29 cellular contexts compared by ENCODE assay signal in the genomic region with DNA sequence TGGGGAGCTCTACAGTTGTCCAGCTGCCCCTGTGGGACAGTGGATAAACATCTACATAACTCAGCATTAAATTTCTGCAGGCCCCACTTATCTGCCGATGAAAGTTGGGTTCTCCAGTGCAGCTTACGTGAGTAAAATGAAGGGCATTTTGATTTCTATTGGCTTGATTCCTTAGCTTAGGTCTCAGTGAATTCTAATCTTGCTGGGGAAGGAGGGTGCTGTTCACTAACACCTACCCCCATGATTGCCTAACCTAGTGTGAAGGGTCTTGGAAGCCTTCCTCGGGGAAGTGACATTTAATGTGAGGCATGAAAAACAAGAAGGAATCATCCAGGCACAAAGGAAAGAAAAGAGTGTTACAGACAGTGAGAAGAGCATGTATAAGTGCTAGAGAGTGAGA.
"Had no signal": no experiment of that assay in that cellular context is flagged by ENCODE, and none has a peak within 500 bp of the region (broad histone marks: within the 10 kb centered on the region; RNA-seq: fewer than 3 reads in every experiment).

No MANE protein-coding gene starts in this region.

- DNase-seq: activated CD4-positive, alpha-beta T cell treated with anti-CD3 and anti-CD28 coated beads, Interleukin-2, amount 10 ng/mL, durations not matched to agents 24 days and 14 days; activated CD4-positive, alpha-beta T cell treated with anti-CD3 and anti-CD28 coated beads, Interleukin-2, amount 50 U/mL, for 4 hours; activated CD8-positive, alpha-beta T cell treated with anti-CD3 and anti-CD28 coated beads for 36 hours; activated effector memory CD4-positive, alpha-beta T cell treated with anti-CD3 and anti-CD28 coated beads, Interleukin-2, amount 50 U/mL, for 16 hours; activated naive CD4-positive, alpha-beta T cell; activated naive CD8-positive, alpha-beta T cell treated with anti-CD3 and anti-CD28 coated beads, Interleukin-2, amount 10 ng/mL, durations not matched to agents 7 days and 5 days; activated T-cell treated with anti-CD3 and anti-CD28 coated beads, Interleukin-2, amount 50 U/mL, for 1 hour; activated T-cell treated with anti-CD3 and anti-CD28 coated beads, Interleukin-2, amount 50 U/mL, for 72 hours; body of pancreas; central memory CD4-positive, alpha-beta T cell; Karpas-422; KBM-7; MG63; NCI-H1048; NCI-H1105 treated with DMSO at 0.1 percent for 48 hours; NCI-H1694; NCI-H1930; NCI-H2081 treated with DMSO at 0.1 percent for 48 hours; NCI-H226; NCI-H446 treated with DMSO at 0.1 percent for 48 hours; SHP77; SJCRH30; T1000; WERI-Rb-1 had no signal

- H3K4me3 ChIP-seq: body of pancreas, MG63, SJCRH30, SK-N-MC had no signal

- ATAC-seq: activated CD8-positive, alpha-beta T cell treated with anti-CD3 and anti-CD28 coated beads for 36 hours; activated T-cell treated with anti-CD3 and anti-CD28 coated beads, Interleukin-2, amount 50 U/mL, for 72 hours; activated T-helper 17 cell treated with anti-CD3 and anti-CD28 coated beads, Interleukin-2, amount 50 U/mL, for 72 hours; body of pancreas; Panc1 had no signal

- FAIRE-seq: astrocyte had no signal

- H3K9me3 Mint-ChIP-seq: activated CD8-positive, alpha-beta T cell treated with anti-CD3 and anti-CD28 coated beads for 36 hours; activated naive CD8-positive, alpha-beta T cell treated with anti-CD3 and anti-CD28 coated beads, Interleukin-2, amount 10 ng/mL, durations not matched to agents 7 days and 5 days had no signal

- H3K27me3 Mint-ChIP-seq: activated CD4-positive, alpha-beta T cell treated with anti-CD3 and anti-CD28 coated beads, Interleukin-2, amount 10 ng/mL, durations not matched to agents 24 days and 14 days; activated CD8-positive, alpha-beta T cell treated with anti-CD3 and anti-CD28 coated beads for 36 hours; activated naive CD4-positive, alpha-beta T cell treated with anti-CD3 and anti-CD28 coated beads, Interleukin-2, amount 50 U/mL, for 24 hours; activated naive CD8-positive, alpha-beta T cell treated with anti-CD3 and anti-CD28 coated beads, Interleukin-2, amount 10 ng/mL, durations not matched to agents 7 days and 5 days; activated T-helper 17 cell treated with anti-CD3 and anti-CD28 coated beads, Interleukin-2, amount 50 U/mL, for 72 hours had no signal

- H3K9me3 ChIP-seq: body of pancreas, MG63, SJCRH30 had no signal

- H3K27ac ChIP-seq: body of pancreas, SJCRH30, SK-N-MC, WERI-Rb-1 had no signal

- H3K27me3 ChIP-seq: body of pancreas, MG63, SJCRH30 had no signal

- H3K27ac Mint-ChIP-seq: activated CD4-positive, alpha-beta T cell treated with anti-CD3 and anti-CD28 coated beads, Interleukin-2, amount 10 ng/mL, durations not matched to agents 24 days and 14 days; activated CD8-positive, alpha-beta T cell treated with anti-CD3 and anti-CD28 coated beads for 36 hours; activated naive CD4-positive, alpha-beta T cell treated with anti-CD3 and anti-CD28 coated beads, Interleukin-2, amount 50 U/mL, for 24 hours; activated naive CD8-positive, alpha-beta T cell treated with anti-CD3 and anti-CD28 coated beads, Interleukin-2, amount 10 ng/mL, durations not matched to agents 7 days and 5 days; activated T-helper 17 cell treated with anti-CD3 and anti-CD28 coated beads, Interleukin-2, amount 50 U/mL, for 72 hours had no signal

- H3K36me3 ChIP-seq: MG63, SJCRH30 had no signal

- H3K4me3 Mint-ChIP-seq: activated CD4-positive, alpha-beta T cell treated with anti-CD3 and anti-CD28 coated beads, Interleukin-2, amount 10 ng/mL, durations not matched to agents 24 days and 14 days; activated CD8-positive, alpha-beta T cell treated with anti-CD3 and anti-CD28 coated beads for 36 hours; activated naive CD4-positive, alpha-beta T cell treated with anti-CD3 and anti-CD28 coated beads, Interleukin-2, amount 50 U/mL, for 24 hours; activated naive CD8-positive, alpha-beta T cell treated with anti-CD3 and anti-CD28 coated beads, Interleukin-2, amount 10 ng/mL, durations not matched to agents 7 days and 5 days; activated T-cell treated with anti-CD3 and anti-CD28 coated beads, Interleukin-2, amount 50 U/mL, for 72 hours; activated T-helper 17 cell treated with anti-CD3 and anti-CD28 coated beads, Interleukin-2, amount 50 U/mL, for 72 hours had no signal
